14 cellular contexts compared by ENCODE assay signal in genomic region chr2:190607014-190607597, GRCh38. TPM values are rescaled to one million over a fixed set of nuclear protein-coding genes. Genes with fewer than 3 reads are reported as not detected.
DNase-seq lines count a peak whose midpoint lies in the region; ATAC-seq and TF ChIP-seq lines count a peak whose summit lies in the region.
"Had no signal": no experiment of that assay in that cellular context is flagged by ENCODE, and none has a peak within 500 bp of the region (broad histone marks: within the 10 kb centered on the region; RNA-seq: fewer than 3 reads in every experiment).

No MANE protein-coding gene starts in this region.

- POLR2A ChIA-PET in AG04450 (lab: Yijun Ruan, JAX), result interaction anchor here (0.7 to 1.0 kb wide), 2 partner anchors 15 to 24 kb away, joined by 3 read pairs; no protein-coding TSS in a partner anchor

- DNase-seq in AG04450 (ENCODE audit: low read depth, low spot score) (peak; percentile 41), SK-N-DZ (ENCODE audit: low spot score) (peak; percentile 6), right cardiac atrium (peak in 1 of 3 donors; percentile 19), erythroblast (lab: John Stamatoyannopoulos, UW) (no peak), mucosa of descending colon (no peak)
- no peak for DNase-seq in activated CD4-positive, alpha-beta T cell treated with anti-CD3 and anti-CD28 coated beads for 48 hours
- DNase-seq: activated CD4-positive, alpha-beta memory T cell treated with anti-CD3 and anti-CD28 coated beads for 36 hours; activated naive CD8-positive, alpha-beta T cell treated with anti-CD3 and anti-CD28 coated beads for 36 hours; mesendoderm; NCI-H748 treated with DMSO at 0.1 percent for 48 hours; thyroid gland had no signal

- WGBS in right cardiac atrium, result 33% methylated on average over 4 of the region's 4 CpGs

- TF ChIP-seq CTCF in AG04450 (IDR thresholded peaks at IDR 0.05; ENCODE audit: low read depth, low read length), result no peak
- no peak for TF ChIP-seq CTCF in mucosa of descending colon (IDR thresholded peaks at IDR 0.05)

- H3K36me3 ChIP-seq in mucosa of descending colon (ENCODE audit: low read depth), result no peaks in the 10 kb centered on the region
- H3K36me3 ChIP-seq: HAP-1, thyroid gland had no signal

- CTCF ChIA-PET in AG04450 (lab: Charles Lee), result no interaction called here

- ATAC-seq in HG02759 (IDR thresholded peaks at IDR 0.05; ENCODE audit: unreplicated experiment) (peak; percentile 69), right cardiac atrium (peak; percentile 73 to 77), HG03108 (IDR thresholded peaks at IDR 0.05; ENCODE audit: unreplicated experiment) (no peak), mucosa of descending colon (no peak)

- H3K4me3 ChIP-seq in AG04450 (ENCODE audit: low read depth, low read length) (no peak overlapping the region), right cardiac atrium (ENCODE audit: low read length) (no peak overlapping the region), mucosa of descending colon (no peak overlapping the region)
- H3K4me3 ChIP-seq: HAP-1, thyroid gland had no signal

- TF ChIP-seq POLR2A in erythroblast (IDR thresholded peaks at IDR 0.05; ENCODE audit: low read length), result no peak

- H3K9me3 ChIP-seq in AG04450 (ENCODE audit: control insufficient read depth, insufficient read depth, low read length) (no peaks in the 10 kb centered on the region), right cardiac atrium (ENCODE audit: control insufficient read depth, low read length) (no peaks in the 10 kb centered on the region), mucosa of descending colon (no peaks in the 10 kb centered on the region)
- H3K9me3 ChIP-seq: HAP-1, thyroid gland had no signal

- H3K27me3 ChIP-seq in AG04450 (ENCODE audit: control insufficient read depth, insufficient read depth, low read length), result no peaks in the 10 kb centered on the region
- H3K27me3 ChIP-seq in right cardiac atrium (ENCODE audit: control insufficient read depth, insufficient read depth), result no peaks in the 10 kb centered on the region
- H3K27me3 ChIP-seq: thyroid gland had no signal

- intact Hi-C loops in right cardiac atrium (cut with DNase I) (no loop called here), mucosa of descending colon (cut with DNase I, micrococcal nuclease) (no loop called here)

- no peaks in the 10 kb centered on the region for H3K4me1 ChIP-seq in right cardiac atrium (ENCODE audit: control insufficient read depth, insufficient read depth, low read length)
- H3K4me1 ChIP-seq in mucosa of descending colon (ENCODE audit: low read depth), result no peaks in the 10 kb centered on the region
- H3K4me1 ChIP-seq: HAP-1, thyroid gland had no signal

- H3K27ac ChIP-seq in AG04450 (ENCODE audit: low read depth, low read length) (peak overlapping the region; percentile 60), right cardiac atrium (ENCODE audit: low read length) (no peak overlapping the region)
- H3K27ac ChIP-seq: thyroid gland had no signal

RNA-seq across cellular contexts. Expression of gene NAB1, which starts 41.8 kb away (rescaled TPM):
- 23.2 and 30.7 TPM in 2 replicates for polyA plus RNA-seq in AG04450 (2011; rRNA removed)
- 35.1 and 37.3 TPM in 2 replicates for polyA minus RNA-seq in AG04450 (2011; rRNA and poly(A)+ RNA removed)
- 35.3 and 39.6 TPM in 2 replicates for polyA plus RNA-seq in SK-N-DZ (2014; cell fraction: cytosol; rRNA removed)
- 75.3 and 106 TPM in 2 replicates for polyA plus RNA-seq in SK-N-DZ (2014; cell fraction: nucleus; rRNA removed)
- total RNA-seq in right cardiac atrium, result 10 to 100 TPM; 58.8 to 65.5 (median 60.7) TPM
- 17.6 TPM for polyA plus RNA-seq in right cardiac atrium
- total RNA-seq in mucosa of descending colon, result 10 to 100 TPM; 23.4 to 55.0 (median 28.9) TPM

Comparison
In these comparisons a context has a peak if more than half of its experiments do, and no peak if none do; other contexts are left out.
1. DNase-seq: peak in AG04450 (single experiment) and SK-N-DZ (single experiment); none in activated CD4-positive, alpha-beta T cell treated with anti-CD3 and anti-CD28 coated beads for 48 hours (single experiment), erythroblast (0 of 2) and mucosa of descending colon (0 of 3).
2. ATAC-seq: peak in HG02759 (single experiment) and right cardiac atrium (2 of 2); none in HG03108 (single experiment) and mucosa of descending colon (single experiment).